Comparison of ENCODE assay signal across 8 cellular contexts in the genomic region with DNA sequence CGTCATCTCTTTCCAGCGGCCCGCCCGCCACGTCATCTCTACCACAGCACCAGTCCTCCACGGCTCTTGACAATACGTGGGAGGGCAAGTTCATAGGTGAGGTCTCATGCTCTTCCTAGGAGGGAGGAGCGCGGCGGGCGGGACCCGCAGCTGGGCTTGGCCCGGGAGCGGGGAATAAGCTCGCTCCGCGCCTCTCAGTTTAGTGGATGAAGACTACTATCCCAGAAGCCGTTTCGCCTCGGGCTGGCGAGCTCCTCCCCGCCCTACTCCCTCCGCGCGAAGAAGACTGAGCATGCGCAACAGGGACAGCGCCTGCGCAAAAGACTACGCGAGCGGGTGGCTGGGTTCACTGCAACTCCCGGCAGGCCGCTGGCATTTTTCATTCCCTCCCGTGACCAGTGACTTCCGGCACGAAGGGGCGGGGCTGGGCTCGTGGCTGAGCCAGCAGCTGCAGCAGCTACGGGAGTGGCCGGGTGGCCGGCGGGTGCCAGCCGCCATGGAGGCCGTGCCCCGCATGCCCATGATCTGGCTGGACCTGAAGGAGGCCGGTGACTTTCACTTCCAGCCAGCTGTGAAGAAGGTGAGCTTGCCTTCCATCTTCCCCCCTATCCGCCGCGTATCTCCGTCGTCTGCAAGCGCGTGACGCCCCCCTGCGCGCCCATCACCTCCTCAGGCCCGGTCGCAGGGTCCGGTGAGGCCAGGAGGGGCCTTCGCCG. TPM values are rescaled to one million over a fixed set of nuclear protein-coding genes. Genes with fewer than 3 reads are reported as not detected.
DNase-seq lines count a peak whose midpoint lies in the region; ATAC-seq and TF ChIP-seq lines count a peak whose summit lies in the region.

Gene PTPN23, plus strand, starts transcription at position 421 of the 716 bp plus-strand sequence. Its CDS starts 76 bp downstream, at position 497.

- no peaks in the 10 kb centered on the region for H3K27me3 ChIP-seq in BLaER1

- H3K27ac Mint-ChIP-seq in activated CD4-positive, alpha-beta T cell treated with anti-CD3 and anti-CD28 coated beads, Interleukin-2, amount 10 ng/mL, durations not matched to agents 7 days and 5 days = peak within 1 kb of the TSS; percentile 100

- H3K27me3 Mint-ChIP-seq in activated CD4-positive, alpha-beta T cell treated with anti-CD3 and anti-CD28 coated beads, Interleukin-2, amount 10 ng/mL, durations not matched to agents 7 days and 5 days = no peaks in the 10 kb centered on the region

- H3K4me1 Mint-ChIP-seq in activated CD4-positive, alpha-beta T cell treated with anti-CD3 and anti-CD28 coated beads, Interleukin-2, amount 10 ng/mL, durations not matched to agents 7 days and 5 days = peaks cover 50% of the 10 kb centered on the region

- ATAC-seq in GM19328 (IDR thresholded peaks at IDR 0.05; ENCODE audit: unreplicated experiment) (peak; percentile 73), HG03520 (IDR thresholded peaks at IDR 0.05; ENCODE audit: unreplicated experiment) (peak; percentile 76), left colon (peak; percentile 83)

- peaks cover 10% of the 10 kb centered on the region for H3K36me3 Mint-ChIP-seq in activated CD4-positive, alpha-beta T cell treated with anti-CD3 and anti-CD28 coated beads, Interleukin-2, amount 10 ng/mL, durations not matched to agents 7 days and 5 days (ENCODE audit: low read depth)

- peaks cover 41% of the 10 kb centered on the region for H3K4me1 ChIP-seq in BLaER1

- no peak for TF ChIP-seq CTCF in coronary artery (IDR thresholded peaks at IDR 0.05)

- CTCF ChIA-PET in activated CD4-positive, alpha-beta T cell treated with anti-CD3 and anti-CD28 coated beads, Interleukin-2, amount 10 ng/mL, durations not matched to agents 7 days and 5 days (lab: Charles Lee) = interaction anchor here (0.8 to 1.1 kb wide), 4 partner anchors 11 to 609 kb away, joined by 3 to 6 read pairs (median 3); no protein-coding TSS in a partner anchor

- peak within 1 kb of the TSS; percentile 93 for H3K4me2 ChIP-seq in BLaER1

- peaks cover 9% of the 10 kb centered on the region for H3K36me3 ChIP-seq in BLaER1

- DNase-seq in NCI-H69 (lab: John Stamatoyannopoulos, UW) = peak; percentile 96
- peak; percentile 99 for DNase-seq in activated CD4-positive, alpha-beta T cell treated with anti-CD3 and anti-CD28 coated beads, Interleukin-2, amount 10 ng/mL, durations not matched to agents 7 days and 5 days
- DNase-seq in coronary artery (ENCODE audit: low spot score) = peak; percentile 99
- peak; percentile 98 to 99 for DNase-seq in left colon
- DNase-seq in stimulated activated CD4-positive, alpha-beta T cell treated with anti-CD3 and anti-CD28 coated beads, Interleukin-1b, Interleukin-23, amount 100 ng/mL, for 48 hours = peak; percentile 99

- peak within 1 kb of the TSS; percentile 94 for H3K9ac ChIP-seq in BLaER1

- peak within 1 kb of the TSS; percentile 83 for H3K4me3 ChIP-seq in BLaER1
- H3K4me3 ChIP-seq in coronary artery = peak within 1 kb of the TSS; percentile 95

- intact Hi-C loops in left colon (cut with DNase I, micrococcal nuclease) = no loop called here

- H3K9me3 ChIP-seq in BLaER1 = no peaks in the 10 kb centered on the region

- H3K27ac ChIP-seq in BLaER1 (peak within 1 kb of the TSS; percentile 92), coronary artery (peak within 1 kb of the TSS; percentile 90 to 99)

- peak within 1 kb of the TSS; percentile 98 for H3K4me3 Mint-ChIP-seq in activated CD4-positive, alpha-beta T cell treated with anti-CD3 and anti-CD28 coated beads, Interleukin-2, amount 10 ng/mL, durations not matched to agents 7 days and 5 days

- no peaks in the 10 kb centered on the region for H3K9me3 Mint-ChIP-seq in activated CD4-positive, alpha-beta T cell treated with anti-CD3 and anti-CD28 coated beads, Interleukin-2, amount 10 ng/mL, durations not matched to agents 7 days and 5 days

- POLR2A ChIA-PET in activated CD4-positive, alpha-beta T cell treated with anti-CD3 and anti-CD28 coated beads, Interleukin-2, amount 10 ng/mL, durations not matched to agents 7 days and 5 days (lab: Charles Lee) = interaction anchor here (0.6 to 0.9 kb wide), 4 partner anchors 13 to 372 kb away, joined by 3 to 5 read pairs (median 3); partner anchors contain the start of gene SCAP

- H4K20me1 ChIP-seq in BLaER1 = peaks cover 47% of the 10 kb centered on the region

RNA-seq across cellular contexts. Expression of gene PTPN23, which starts in this region (rescaled TPM):
- 10 to 100 TPM; 27.4 to 34.9 TPM for total RNA-seq in activated CD4-positive, alpha-beta T cell treated with anti-CD3 and anti-CD28 coated beads, Interleukin-2, amount 10 ng/mL, durations not matched to agents 7 days and 5 days
- total RNA-seq in left colon = 10 to 100 TPM; 35.9 to 43.4 TPM

Comparison
In these comparisons a context has a peak if more than half of its experiments do, and no peak if none do; other contexts are left out.
1. Peak in every context shown above with its lines: DNase-seq, ATAC-seq, H3K4me3 ChIP-seq and H3K27ac ChIP-seq.